In the genomic region with DNA sequence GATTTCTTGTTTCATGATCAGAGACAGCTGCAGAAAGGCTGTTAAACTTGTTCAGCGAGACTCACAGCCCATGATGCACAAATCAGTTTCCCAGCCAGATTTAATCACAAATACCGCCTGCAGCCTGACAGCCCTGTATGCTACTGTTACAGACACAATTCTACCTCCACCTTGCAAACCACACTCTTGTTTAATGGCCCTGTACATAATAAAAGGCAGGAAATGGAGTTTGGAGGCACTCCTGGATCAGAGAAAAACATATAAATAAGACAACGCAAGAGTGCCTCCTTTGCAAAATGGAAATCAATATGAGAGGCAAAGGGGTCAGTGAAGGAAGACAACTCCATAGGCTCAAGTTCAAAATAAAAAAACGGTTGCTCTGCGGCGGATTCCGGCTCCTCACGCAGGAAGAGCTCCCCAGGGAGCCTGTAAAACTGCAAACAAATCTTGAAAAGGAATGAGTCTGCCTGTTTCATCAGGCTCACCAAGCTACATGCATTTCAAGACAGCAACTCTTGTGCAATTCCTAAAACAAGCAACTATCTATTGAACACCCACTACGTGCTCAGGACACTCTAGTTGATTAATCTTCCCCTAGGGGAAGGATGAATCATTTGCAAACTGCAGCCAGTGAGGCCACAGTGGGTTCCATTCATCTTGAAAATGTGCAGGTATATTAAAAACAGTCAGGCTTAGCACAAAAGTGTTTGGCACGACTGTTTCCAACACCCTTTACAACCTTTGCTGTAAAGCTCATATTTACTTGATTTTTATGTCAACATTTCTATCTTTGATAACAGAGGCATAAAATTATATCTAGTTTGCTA, we compare ENCODE assay signal across 8 cellular contexts. TPM values are rescaled to one million over a fixed set of nuclear protein-coding genes. Genes with fewer than 3 reads are reported as not detected.
DNase-seq lines count a peak whose midpoint lies in the region; ATAC-seq, FAIRE-seq and TF ChIP-seq lines count a peak whose summit lies in the region.

No MANE protein-coding gene starts in this region.

- no peaks in the 10 kb centered on the region for H3K9me2 ChIP-seq in GM23248 (ENCODE audit: insufficient read depth)

- 7 to 8% methylated on average over 10 of the region's 10 CpGs for WGBS in GM23248 (ENCODE audit: low coverage in 1 of 2, low lambda C conversion rate in 2 of 2, missing lambda C conversion rate in 2 of 2), 2 experiments
- 2 to 6% methylated on average over 10 of the region's 10 CpGs for WGBS in pancreas, 2 donors

- FAIRE-seq in pancreas (lab: Jason Lieb, UNC), result no peak

- ATAC-seq in pancreas (peak; percentile 39 to 62 (median 56)), GM19328 (IDR thresholded peaks at IDR 0.05; ENCODE audit: unreplicated experiment) (no peak), GM21390 (IDR thresholded peaks at IDR 0.05; ENCODE audit: unreplicated experiment) (no peak)

- H3K4me1 ChIP-seq in GM23248 (ENCODE audit: insufficient read depth) (peaks cover 9% of the 10 kb centered on the region), pancreas (peaks cover 54 to 92% (median 86%) of the 10 kb centered on the region in 3 donors)

- DNase-seq in GM23248 (peak; percentile 93), NCI-H2196 (lab: John Stamatoyannopoulos, UW; ENCODE audit: unreplicated experiment) (peak; percentile 63), dedifferentiated amniotic fluid mesenchymal stem cell (ENCODE audit: extremely low spot score) (peak; percentile 29), pancreas (no peak), mucosa of gallbladder (ENCODE audit: low spot score) (no peak), cortex of kidney (lab: John Stamatoyannopoulos, UW) (no peak)

- peak overlapping the region; percentile 88 for H3K27ac ChIP-seq in GM23248
- H3K27ac ChIP-seq in pancreas, result peak overlapping the region; percentile 72 to 74 (median 72)

- no peaks in the 10 kb centered on the region for H4K20me1 ChIP-seq in GM23248 (ENCODE audit: insufficient read depth)

- H3F3A ChIP-seq in GM23248 (ENCODE audit: insufficient read depth), result peaks cover 29% of the 10 kb centered on the region

- in situ Hi-C loops in GM23248 (cut with MboI), result no loop called here

- no peaks in the 10 kb centered on the region for H3K9me3 ChIP-seq in GM23248 (ENCODE audit: low read depth)
- no peaks in the 10 kb centered on the region for H3K9me3 ChIP-seq in pancreas

- H3K27me3 ChIP-seq in GM23248 (replicated peaks; ENCODE audit: insufficient read depth) (no peaks in the 10 kb centered on the region), pancreas (no peaks in the 10 kb centered on the region)

- peak overlapping the region; percentile 89 for H3K4me2 ChIP-seq in GM23248 (ENCODE audit: unreplicated experiment)

- TF ChIP-seq CTCF in pancreas (IDR thresholded peaks at IDR 0.05), result no peak

- peak overlapping the region; percentile 64 for H3K4me3 ChIP-seq in GM23248
- H3K4me3 ChIP-seq in pancreas, result peak overlapping the region in 1 of 4 donors; percentile 10

- peak overlapping the region; percentile 72 for H3K9ac ChIP-seq in GM23248

- H2AFZ ChIP-seq in GM23248, result peak overlapping the region; percentile 62

- intact Hi-C loops in pancreas (cut with DNase I), result no loop called here

- H3K36me3 ChIP-seq in GM23248 (ENCODE audit: low read depth) (no peaks in the 10 kb centered on the region), pancreas (no peaks in the 10 kb centered on the region)

- H3K79me2 ChIP-seq in GM23248 (ENCODE audit: insufficient read depth), result no peaks in the 10 kb centered on the region

RNA-seq across cellular contexts. Expression of a gene that starts 37.5 kb away (rescaled TPM):
- 2.6 and 3.4 TPM in 2 replicates for total RNA-seq in GM23248 (2014; rRNA removed; shearing (Covaris generic))
- polyA plus RNA-seq in GM23248 (2016; fragmentation: Nextera tagmentation; extraction: Ambion mirVana) (2.3 and 2.5 TPM in 2 replicates), pancreas (10 to 100 TPM; 37.1 to 46.2 TPM)
- total RNA-seq in pancreas (10 to 100 TPM; 21.3 to 43.2 (median 31.1) TPM), mucosa of gallbladder (72.1 TPM)

Comparison
In these comparisons a context has a peak if more than half of its experiments do, and no peak if none do; other contexts are left out.
1. DNase-seq: peak in GM23248 (single experiment), NCI-H2196 (single experiment) and dedifferentiated amniotic fluid mesenchymal stem cell (single experiment); none in pancreas (0 of 6), mucosa of gallbladder (single experiment) and cortex of kidney (single experiment).
2. ATAC-seq: peak in pancreas (4 of 4); none in GM19328 (single experiment) and GM21390 (single experiment).